ENCODE assay signal across 8 cellular contexts in the genomic region with DNA sequence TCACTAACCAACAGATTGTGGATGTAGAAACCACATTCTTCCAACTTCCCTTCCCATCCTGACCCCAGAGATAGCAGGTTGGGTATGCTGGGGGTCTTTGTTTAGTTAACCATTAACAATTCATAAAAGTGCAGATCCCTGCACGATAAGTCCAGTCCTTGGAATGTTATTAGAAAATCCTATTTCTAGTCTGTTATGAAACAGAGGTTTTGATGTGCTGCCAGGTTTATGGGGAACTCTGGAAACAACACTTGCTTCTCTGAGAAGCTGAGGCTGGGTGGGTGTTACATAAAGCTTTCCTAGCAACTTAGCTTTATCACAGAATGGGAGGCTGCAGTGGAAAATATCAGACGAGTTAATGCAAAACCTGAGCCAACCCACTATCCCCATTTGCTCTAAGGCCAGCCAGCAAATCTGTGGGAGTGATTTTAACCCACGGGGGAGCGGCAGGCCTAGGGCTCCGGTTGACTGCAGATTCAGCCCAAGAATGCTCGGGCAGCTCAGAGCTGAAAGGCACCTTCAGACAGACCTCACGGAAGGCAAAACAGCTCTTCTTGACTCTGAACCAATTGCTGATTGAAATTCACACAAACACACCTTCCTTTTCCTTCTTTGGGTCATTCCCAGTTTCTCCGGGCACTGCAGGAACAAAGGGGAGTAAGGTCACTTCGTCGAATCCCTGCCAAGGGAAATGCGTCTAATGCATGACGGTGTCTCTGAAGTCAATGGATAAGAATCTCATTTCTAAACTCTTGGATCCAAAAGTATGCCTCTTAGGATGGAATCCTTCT.
DNase-seq lines count a peak whose midpoint lies in the region; ATAC-seq and TF ChIP-seq lines count a peak whose summit lies in the region.

No MANE protein-coding gene starts in this region.

- H3K36me3 ChIP-seq in GM23338 (ENCODE audit: insufficient read depth), result no peaks in the 10 kb centered on the region
- no peaks in the 10 kb centered on the region for H3K36me3 ChIP-seq in sigmoid colon

- 14 to 43% methylated on average over 12 of the region's 12 CpGs for WGBS in sigmoid colon, 2 donors

- ATAC-seq in GM23338 (no peak), left cardiac atrium (peak; percentile 8 to 27), HG02870 (IDR thresholded peaks at IDR 0.05; ENCODE audit: unreplicated experiment) (no peak), GM18867 (IDR thresholded peaks at IDR 0.05; ENCODE audit: unreplicated experiment) (no peak), GM18909 (IDR thresholded peaks at IDR 0.05; ENCODE audit: poor library complexity, unreplicated experiment) (no peak)

- peaks cover 11% of the 10 kb centered on the region for H3K27me3 Mint-ChIP-seq in GM23338 (ENCODE audit: insufficient read depth, low read depth, poor library complexity)
- no peaks in the 10 kb centered on the region for H3K27me3 Mint-ChIP-seq in activated naive CD8-positive, alpha-beta T cell treated with anti-CD3 and anti-CD28 coated beads for 36 hours

- peak; percentile 61 to 94 (median 76) for TF ChIP-seq EP300 in sigmoid colon (IDR thresholded peaks at IDR 0.05)

- H3K27ac ChIP-seq in GM23338 (ENCODE audit: low read depth) (no peak overlapping the region), sigmoid colon (peak overlapping the region; percentile 94 to 97 (median 96))

- no peak overlapping the region for H3K4me3 Mint-ChIP-seq in GM23338
- no peak overlapping the region for H3K4me3 Mint-ChIP-seq in activated naive CD8-positive, alpha-beta T cell treated with anti-CD3 and anti-CD28 coated beads for 36 hours

- H3K27me3 ChIP-seq in GM23338 (ENCODE audit: insufficient read depth), result no peaks in the 10 kb centered on the region
- no peaks in the 10 kb centered on the region for H3K27me3 ChIP-seq in sigmoid colon

- H3K4me3 ChIP-seq in GM23338, result no peak overlapping the region
- peak overlapping the region in 1 of 4 donors; percentile 6 for H3K4me3 ChIP-seq in sigmoid colon

- H3K36me3 Mint-ChIP-seq in GM23338 (ENCODE audit: low read depth), result no peaks in the 10 kb centered on the region
- peaks cover 3% of the 10 kb centered on the region for H3K36me3 Mint-ChIP-seq in activated naive CD8-positive, alpha-beta T cell treated with anti-CD3 and anti-CD28 coated beads for 36 hours

- no peaks in the 10 kb centered on the region for H3K9me3 ChIP-seq in sigmoid colon

- peak overlapping the region; percentile 17; the same call in 1 of the 2 replicates for H3K27ac Mint-ChIP-seq in GM23338
- H3K27ac Mint-ChIP-seq in activated naive CD8-positive, alpha-beta T cell treated with anti-CD3 and anti-CD28 coated beads for 36 hours, result peak overlapping the region; percentile 91

- H3K79me2 ChIP-seq in GM23338 (replicated peaks; ENCODE audit: insufficient read depth), result no peaks in the 10 kb centered on the region

- H3K9me3 Mint-ChIP-seq in GM23338, result no peaks in the 10 kb centered on the region; the same call in 2 of the 3 replicates
- no peaks in the 10 kb centered on the region for H3K9me3 Mint-ChIP-seq in activated naive CD8-positive, alpha-beta T cell treated with anti-CD3 and anti-CD28 coated beads for 36 hours

- 0 out of 2 replicates have a peak, but pooled peaks cover 4% of the 10 kb centered on the region for H3F3A ChIP-seq in GM23338 (replicated peaks; ENCODE audit: low read depth)

- no peak for TF ChIP-seq POLR2A in sigmoid colon (IDR thresholded peaks at IDR 0.05)

- H3K9me2 ChIP-seq in GM23338 (ENCODE audit: insufficient read depth), result no peaks in the 10 kb centered on the region

- peak overlapping the region; percentile 87; the same call in 1 of the 2 replicates for H2AFZ ChIP-seq in GM23338

- no peak for TF ChIP-seq CTCF in GM23338 (conservative IDR thresholded peaks at IDR 0.05; ENCODE audit: low read depth in 2 of 2)
- no peak for TF ChIP-seq CTCF in sigmoid colon (IDR thresholded peaks at IDR 0.05)

- no peak overlapping the region for H3K4me2 ChIP-seq in GM23338

- peaks cover 51% of the 10 kb centered on the region for H3K4me1 Mint-ChIP-seq in GM23338
- peaks cover 63% of the 10 kb centered on the region for H3K4me1 Mint-ChIP-seq in activated naive CD8-positive, alpha-beta T cell treated with anti-CD3 and anti-CD28 coated beads for 36 hours

- intact Hi-C loops in left cardiac atrium (cut with DNase I) (loop anchor here (2.0 to 10.0 kb wide), 8 partner anchors 109 to 361 kb away; partner anchors contain the start of gene IRF2BP2 (in 2 of the 2)), sigmoid colon (cut with DNase I) (loop anchor here (1.0 to 10.0 kb wide), 4 partner anchors 187 to 1343 kb away; partner anchors contain the start of gene NID1)

- DNase-seq in GM23338 (ENCODE audit: low spot score) (no peak), left cardiac atrium (peak; percentile 77), sigmoid colon (peak; percentile 92), HuH-7 (ENCODE audit: low spot score) (no peak)
- DNase-seq in activated naive CD8-positive, alpha-beta T cell treated with anti-CD3 and anti-CD28 coated beads for 36 hours, result no peak

- peaks cover 31% of the 10 kb centered on the region for H3K4me1 ChIP-seq in GM23338 (ENCODE audit: insufficient read depth)
- peaks cover 2 to 95% (median 89%) of the 10 kb centered on the region in 4 donors for H3K4me1 ChIP-seq in sigmoid colon

- no peaks in the 10 kb centered on the region for H4K20me1 ChIP-seq in GM23338 (replicated peaks; ENCODE audit: insufficient read depth)

TF ChIP-seq in GM23338, 12 proteins besides CTCF, POLR2A, EP300 and RAD21 (continues in another document):
- no peak for TF ChIP-seq JUNB (IDR thresholded peaks at IDR 0.05; ENCODE audit: unreplicated experiment)
- TF ChIP-seq ZNF114 (CRISPR knock-in tag; IDR thresholded peaks at IDR 0.05), result no peak
- TF ChIP-seq STAT1 (IDR thresholded peaks at IDR 0.05; ENCODE audit: unreplicated experiment), result no peak
- TF ChIP-seq ZNF331 (CRISPR knock-in tag; IDR thresholded peaks at IDR 0.05; ENCODE audit: low read depth), result no peak
- TF ChIP-seq, protein P1, sequence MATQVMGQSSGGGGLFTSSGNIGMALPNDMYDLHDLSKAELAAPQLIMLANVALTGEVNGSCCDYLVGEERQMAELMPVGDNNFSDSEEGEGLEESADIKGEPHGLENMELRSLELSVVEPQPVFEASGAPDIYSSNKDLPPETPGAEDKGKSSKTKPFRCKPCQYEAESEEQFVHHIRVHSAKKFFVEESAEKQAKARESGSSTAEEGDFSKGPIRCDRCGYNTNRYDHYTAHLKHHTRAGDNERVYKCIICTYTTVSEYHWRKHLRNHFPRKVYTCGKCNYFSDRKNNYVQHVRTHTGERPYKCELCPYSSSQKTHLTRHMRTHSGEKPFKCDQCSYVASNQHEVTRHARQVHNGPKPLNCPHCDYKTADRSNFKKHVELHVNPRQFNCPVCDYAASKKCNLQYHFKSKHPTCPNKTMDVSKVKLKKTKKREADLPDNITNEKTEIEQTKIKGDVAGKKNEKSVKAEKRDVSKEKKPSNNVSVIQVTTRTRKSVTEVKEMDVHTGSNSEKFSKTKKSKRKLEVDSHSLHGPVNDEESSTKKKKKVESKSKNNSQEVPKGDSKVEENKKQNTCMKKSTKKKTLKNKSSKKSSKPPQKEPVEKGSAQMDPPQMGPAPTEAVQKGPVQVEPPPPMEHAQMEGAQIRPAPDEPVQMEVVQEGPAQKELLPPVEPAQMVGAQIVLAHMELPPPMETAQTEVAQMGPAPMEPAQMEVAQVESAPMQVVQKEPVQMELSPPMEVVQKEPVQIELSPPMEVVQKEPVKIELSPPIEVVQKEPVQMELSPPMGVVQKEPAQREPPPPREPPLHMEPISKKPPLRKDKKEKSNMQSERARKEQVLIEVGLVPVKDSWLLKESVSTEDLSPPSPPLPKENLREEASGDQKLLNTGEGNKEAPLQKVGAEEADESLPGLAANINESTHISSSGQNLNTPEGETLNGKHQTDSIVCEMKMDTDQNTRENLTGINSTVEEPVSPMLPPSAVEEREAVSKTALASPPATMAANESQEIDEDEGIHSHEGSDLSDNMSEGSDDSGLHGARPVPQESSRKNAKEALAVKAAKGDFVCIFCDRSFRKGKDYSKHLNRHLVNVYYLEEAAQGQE (IDR thresholded peaks at IDR 0.05; ENCODE audit: unreplicated experiment), result no peak
- TF ChIP-seq, protein P2, sequence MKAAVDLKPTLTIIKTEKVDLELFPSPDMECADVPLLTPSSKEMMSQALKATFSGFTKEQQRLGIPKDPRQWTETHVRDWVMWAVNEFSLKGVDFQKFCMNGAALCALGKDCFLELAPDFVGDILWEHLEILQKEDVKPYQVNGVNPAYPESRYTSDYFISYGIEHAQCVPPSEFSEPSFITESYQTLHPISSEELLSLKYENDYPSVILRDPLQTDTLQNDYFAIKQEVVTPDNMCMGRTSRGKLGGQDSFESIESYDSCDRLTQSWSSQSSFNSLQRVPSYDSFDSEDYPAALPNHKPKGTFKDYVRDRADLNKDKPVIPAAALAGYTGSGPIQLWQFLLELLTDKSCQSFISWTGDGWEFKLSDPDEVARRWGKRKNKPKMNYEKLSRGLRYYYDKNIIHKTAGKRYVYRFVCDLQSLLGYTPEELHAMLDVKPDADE (IDR thresholded peaks at IDR 0.05), result no peak
- TF ChIP-seq CREB1 (CRISPR knock-in tag; IDR thresholded peaks at IDR 0.05; ENCODE audit: low read depth), result no peak
- TF ChIP-seq POLR2AphosphoS5 (IDR thresholded peaks at IDR 0.05; ENCODE audit: low read depth), result no peak
- TF ChIP-seq NANOG (IDR thresholded peaks at IDR 0.05; ENCODE audit: borderline replicate concordance), result no peak
- TF ChIP-seq EZH2phosphoT487 (IDR thresholded peaks at IDR 0.05; ENCODE audit: unreplicated experiment), result no peak

Comparison
In these comparisons a context has a peak if more than half of its experiments do, and no peak if none do; other contexts are left out.
1. ATAC-seq: peak in left cardiac atrium (2 of 2); none in GM23338 (single experiment), HG02870 (single experiment), GM18867 (single experiment) and GM18909 (single experiment).
2. DNase-seq: peak in left cardiac atrium (single experiment) and sigmoid colon (single experiment); none in GM23338 (single experiment), activated naive CD8-positive, alpha-beta T cell treated with anti-CD3 and anti-CD28 coated beads for 36 hours (single experiment) and HuH-7 (single experiment).